Comparison of ENCODE assay signal across 8 cellular contexts in genomic region chr9:105519711-105520369, GRCh38. TPM values are rescaled to one million over a fixed set of nuclear protein-coding genes. Genes with fewer than 3 reads are reported as not detected.
DNase-seq lines count a peak whose midpoint lies in the region; ATAC-seq and TF ChIP-seq lines count a peak whose summit lies in the region.
"Not testable (repeated sequence)": the region's sequence is repeated elsewhere in the genome, so short reads cannot be mapped to it uniquely, and the experiment has no call there.

No MANE protein-coding gene starts in this region.

- not testable (repeated sequence) for H3K4me3 Mint-ChIP-seq in CD4-positive, alpha-beta T cell

- not testable (repeated sequence) for H2BK15ac ChIP-seq in mesendoderm (replicated peaks; ENCODE audit: low read depth)

- peak in 7 of 10 experiments; percentile 1 to 39 (median 11) for DNase-seq in CD4-positive, alpha-beta T cell
- peak; percentile 30 to 36 for DNase-seq in SJCRH30
- peak; percentile 33 to 43 for DNase-seq in activated T-cell treated with anti-CD3 and anti-CD28 coated beads, Interleukin-2, amount 50 U/mL, for 48 hours
- DNase-seq in epithelial cell of proximal tubule (ENCODE audit: low read depth): not testable (repeated sequence)
- peak; percentile 28 for DNase-seq in mesendoderm
- DNase-seq in stimulated activated CD4-positive, alpha-beta T cell treated with anti-CD3 and anti-CD28 coated beads, Interleukin-4, amount 100 ng/mL, for 4 hours: peak; percentile 5 to 17

- intact Hi-C loops in CD4-positive, alpha-beta T cell (cut with DNase I, micrococcal nuclease): not testable (repeated sequence)

- H4K8ac ChIP-seq in mesendoderm (ENCODE audit: low read depth, low read length): not testable (repeated sequence)

- not testable (repeated sequence) for H3K56ac ChIP-seq in mesendoderm (ENCODE audit: low read length)

- H3K23ac ChIP-seq in mesendoderm (ENCODE audit: low read length): not testable (repeated sequence)

- not testable (repeated sequence) for H3K27me3 Mint-ChIP-seq in CD4-positive, alpha-beta T cell

- not testable (repeated sequence) for H3K27ac Mint-ChIP-seq in CD4-positive, alpha-beta T cell

- not testable (repeated sequence) for H3K4ac ChIP-seq in mesendoderm (ENCODE audit: low read depth, low read length)

- H2BK5ac ChIP-seq in mesendoderm (ENCODE audit: low read length): not testable (repeated sequence)

- not testable (repeated sequence) for H3K9ac ChIP-seq in mesendoderm (ENCODE audit: low read length)

- peak; percentile 69 for ATAC-seq in CD4-positive, alpha-beta T cell (ENCODE audit: poor library complexity)
- peak; percentile 57 for ATAC-seq in GM19455 (IDR thresholded peaks at IDR 0.05; ENCODE audit: unreplicated experiment)
- ATAC-seq in HG03354 (IDR thresholded peaks at IDR 0.05; ENCODE audit: poor library complexity, severe bottlenecking, unreplicated experiment): peak; percentile 84

- H3K36me3 ChIP-seq in SJCRH30; mesendoderm (ENCODE audit: control insufficient read depth, insufficient read depth, low read length): not testable (repeated sequence)

- not testable (repeated sequence) for H3K27me3 ChIP-seq in CD4-positive, alpha-beta T cell (ENCODE audit: control insufficient read depth, insufficient read depth, low read length); SJCRH30; mesendoderm (ENCODE audit: insufficient read depth, low read length, poor library complexity)

- WGBS in mesendoderm (ENCODE audit: extremely low coverage, insufficient coverage, low lambda C conversion rate): no CpG with 5 or more reads among the region's 43 CpGs

- not testable (repeated sequence) for H3K79me1 ChIP-seq in mesendoderm (ENCODE audit: low read length)

- not testable (repeated sequence) for H3K9me3 ChIP-seq in CD4-positive, alpha-beta T cell (ENCODE audit: control insufficient read depth, low read length); SJCRH30 (replicated peaks)

- CTCF ChIA-PET in CD4-positive, alpha-beta T cell (lab: Charles Lee): not testable (repeated sequence)

- not testable (repeated sequence) for H3K36me3 Mint-ChIP-seq in CD4-positive, alpha-beta T cell (ENCODE audit: low read depth)

- not testable (repeated sequence) for H4K5ac ChIP-seq in mesendoderm (ENCODE audit: low read length)

- POLR2A ChIA-PET in CD4-positive, alpha-beta T cell (lab: Charles Lee): not testable (repeated sequence)

- not testable (repeated sequence) for H3K4me2 ChIP-seq in mesendoderm (ENCODE audit: low read length)

- not testable (repeated sequence) for H3K9me3 Mint-ChIP-seq in CD4-positive, alpha-beta T cell

- not testable (repeated sequence) for TF ChIP-seq CTCF in CD4-positive, alpha-beta T cell (IDR thresholded peaks at IDR 0.05); epithelial cell of proximal tubule (conservative IDR thresholded peaks at IDR 0.05; ENCODE audit: low read depth, low read length)

- H3K18ac ChIP-seq in mesendoderm (ENCODE audit: low read length): not testable (repeated sequence)

- H2BK120ac ChIP-seq in mesendoderm (ENCODE audit: low read depth, low read length): not testable (repeated sequence)

- H3K4me1 Mint-ChIP-seq in CD4-positive, alpha-beta T cell (ENCODE audit: low read depth): not testable (repeated sequence)

- H3K79me2 ChIP-seq in mesendoderm (ENCODE audit: control insufficient read depth, insufficient read depth, low read length): not testable (repeated sequence)

- H2AK5ac ChIP-seq in mesendoderm (ENCODE audit: low read length): not testable (repeated sequence)

- H3K4me3 ChIP-seq in SJCRH30; mesendoderm (ENCODE audit: low read length): not testable (repeated sequence)
- H3K4me3 ChIP-seq in epithelial cell of proximal tubule (ENCODE audit: low read depth, low read length): peak overlapping the region; percentile 42

- H3K27ac ChIP-seq in CD4-positive, alpha-beta T cell (ENCODE audit: low read depth, low read length); SJCRH30: not testable (repeated sequence)
- H3K27ac ChIP-seq in mesendoderm (ENCODE audit: low read depth, low read length): peak overlapping the region; percentile 62

- H3K4me1 ChIP-seq in SJCRH30; mesendoderm (ENCODE audit: control insufficient read depth, low read depth, low read length): not testable (repeated sequence)

RNA-seq across cellular contexts. Expression of gene FKTN, which starts 38.1 kb away (rescaled TPM):
- 1 to 10 TPM; 5.7 to 5.8 TPM for total RNA-seq in CD4-positive, alpha-beta T cell
- 22.2 and 28.4 TPM in 2 replicates for total RNA-seq in SJCRH30 (2014; rRNA removed; shearing (Covaris generic))
- total RNA-seq in epithelial cell of proximal tubule: 10.8 and 19.5 TPM in 2 replicates
- polyA plus RNA-seq in mesendoderm (2013, experiment 1 of 2): 8.0 TPM
- 7.1 TPM for polyA plus RNA-seq in mesendoderm (2013, experiment 2 of 2)
